In the genomic region with DNA sequence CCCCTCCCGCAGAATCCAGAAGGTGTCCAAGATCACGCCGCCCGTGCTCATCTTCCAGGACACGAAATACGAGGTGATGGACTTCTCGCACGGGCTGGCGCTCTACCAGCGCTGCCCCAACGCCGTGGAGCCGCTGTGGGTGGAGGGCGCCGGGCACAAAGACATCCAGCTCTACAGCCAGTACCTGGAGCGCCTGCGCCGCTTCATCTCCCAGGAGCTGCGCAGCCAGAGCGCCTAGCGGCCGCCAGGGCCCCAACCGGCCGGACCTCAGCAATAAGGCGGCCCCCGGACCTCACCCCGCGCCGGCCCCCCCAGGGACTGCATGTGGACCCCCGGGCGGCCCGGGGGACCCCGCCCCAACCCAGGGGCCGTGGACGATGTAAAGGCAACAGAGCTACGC, we compare ENCODE assay signal across 14 cellular contexts. TPM values are rescaled to one million over a fixed set of nuclear protein-coding genes. Genes with fewer than 3 reads are reported as not detected.
"Had no signal": no experiment of that assay in that cellular context is flagged by ENCODE, and none has a peak within 500 bp of the region (broad histone marks: within the 10 kb centered on the region; RNA-seq: fewer than 3 reads in every experiment).

No MANE protein-coding gene starts in this region.

RNA-seq across cellular contexts. Expression of a gene that starts 50.5 kb away (rescaled TPM):
- total RNA-seq: natural killer cell treated with Interleukin-12 subunit alpha and Interleukin-12 subunit beta and Interleukin-15 and Interleukin-18, amount 100 ng/mL, for 72 hours; neural crest cell; occipital lobe; omental fat pad; osteoblast; osteocyte; progenitor cell of endocrine pancreas; psoas muscle; pulmonary artery endothelial cell; renal cortical epithelial cell; right atrium auricular region; right lobe of liver; smooth muscle cell had no signal
- polyA plus RNA-seq: neural cell, smooth muscle cell had no signal
